23 cellular contexts compared by ENCODE assay signal in the genomic region with DNA sequence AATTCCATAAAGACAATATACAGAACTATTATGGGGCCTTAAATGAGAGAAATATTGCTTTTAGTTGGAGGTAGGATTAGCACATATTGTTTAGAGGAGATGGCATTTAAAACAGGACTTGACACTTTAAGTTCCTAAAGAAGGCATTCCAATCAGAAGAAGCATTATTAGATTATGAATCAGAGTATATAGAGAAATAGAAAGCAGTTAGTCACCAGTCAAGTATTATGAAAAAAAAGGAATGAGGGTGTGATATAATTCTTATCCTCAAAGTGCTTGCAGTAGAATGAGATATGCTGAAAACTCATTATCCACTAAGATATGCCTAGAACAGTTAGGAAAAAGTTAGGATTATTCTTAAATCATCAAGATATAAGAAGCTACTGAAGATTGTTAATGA.
A peak's percentile ranks its signal among the peaks of the same experiment; 100 is the strongest.
DNase-seq lines count a peak whose midpoint lies in the region; ATAC-seq and TF ChIP-seq lines count a peak whose summit lies in the region.
"Had no signal": no experiment of that assay in that cellular context is flagged by ENCODE, and none has a peak within 500 bp of the region (broad histone marks: within the 10 kb centered on the region; RNA-seq: fewer than 3 reads in every experiment).

No MANE protein-coding gene starts in this region.

- CTCF ChIA-PET in mammary epithelial cell (lab: Charles Lee; ENCODE audit: low non-redundant PET): interaction anchor here (0.7 kb wide), 1 partner anchor 104 kb away, joined by 4 read pairs; no protein-coding TSS in a partner anchor

- DNase-seq in ACHN (peak; percentile 13), HCEC 1CT (peak; percentile 60), mammary epithelial cell (peak; percentile 39), glomerular visceral epithelial cell (ENCODE audit: extremely low spot score) (peak; percentile 3)
- DNase-seq: activated CD4-positive, alpha-beta T cell treated with anti-CD3 and anti-CD28 coated beads for 1 hour; activated CD8-positive, alpha-beta memory T cell treated with anti-CD3 and anti-CD28 coated beads, Interleukin-2, amount 10 ng/mL, durations not matched to agents 7 days and 5 days; CD4-positive, alpha-beta T cell; cerebellar nuclear complex; gastrocnemius medialis; KG1; NCI-H1092; NCI-H2081 treated with DMSO at 0.1 percent for 48 hours; NCI-H526; nucleus accumbens; right lobe of liver; stimulated activated naive CD4-positive, alpha-beta T cell treated with Interleukin-2 at 50 U/mL for 16 hours had no signal

- BruUV-seq in mammary epithelial cell (replicated peaks; lab: Mats Ljungman, UMichigan): no TSS peak

- H3K9ac ChIP-seq in mammary epithelial cell (ENCODE audit: insufficient read depth, low read length): no peak overlapping the region

- no peak overlapping the region for H3K4me3 ChIP-seq in mammary epithelial cell (replicated peaks in 1 of 3; ENCODE audit: insufficient read depth in 1 of 3, low read depth in 2 of 3, low read length in 3 of 3)
- H3K4me3 ChIP-seq: A549, gastrocnemius medialis, HAP-1, right lobe of liver, SK-N-MC had no signal

- no peak for TF ChIP-seq CTCF in mammary epithelial cell (conservative IDR thresholded peaks at IDR 0.05 in 1 of 2, IDR thresholded peaks at IDR 0.05 in 1 of 2; ENCODE audit: extremely low read depth in 1 of 2, insufficient read depth in 1 of 2, low read depth in 1 of 2, low read length in 2 of 2)

- peaks cover 7% of the 10 kb centered on the region for H3K4me1 ChIP-seq in mammary epithelial cell (ENCODE audit: insufficient read depth, low read length)
- H3K4me1 ChIP-seq: A549, gastrocnemius medialis, HAP-1, right lobe of liver had no signal

- H4K20me1 ChIP-seq in mammary epithelial cell (ENCODE audit: insufficient read depth, low read length): no peaks in the 10 kb centered on the region

- H3K27ac ChIP-seq in mammary epithelial cell (ENCODE audit: insufficient read depth, low read depth, low read length): no peak overlapping the region
- H3K27ac ChIP-seq: A549, gastrocnemius medialis, right lobe of liver, SK-N-MC had no signal

- ATAC-seq in HG02973 (IDR thresholded peaks at IDR 0.05; ENCODE audit: unreplicated experiment): no peak
- no peak for ATAC-seq in HG02884 (IDR thresholded peaks at IDR 0.05; ENCODE audit: unreplicated experiment)
- no peak for ATAC-seq in HG03135 (IDR thresholded peaks at IDR 0.05; ENCODE audit: unreplicated experiment)
- ATAC-seq in GM21717 (IDR thresholded peaks at IDR 0.05; ENCODE audit: unreplicated experiment): no peak
- ATAC-seq: A549; activated CD8-positive, alpha-beta memory T cell treated with anti-CD3 and anti-CD28 coated beads, Interleukin-2, amount 10 ng/mL, durations not matched to agents 7 days and 5 days; gastrocnemius medialis; right lobe of liver had no signal

- H2AFZ ChIP-seq in mammary epithelial cell (ENCODE audit: low read depth, low read length): no peak overlapping the region

- no peaks in the 10 kb centered on the region for H3K36me3 ChIP-seq in mammary epithelial cell (ENCODE audit: insufficient read depth, low read length)
- H3K36me3 ChIP-seq: gastrocnemius medialis, HAP-1, right lobe of liver had no signal

- dilution Hi-C loops in mammary epithelial cell (cut with HindIII; ENCODE audit: low sequenced_read_pairs): no loop called here

- H3K4me2 ChIP-seq in mammary epithelial cell (ENCODE audit: insufficient read depth, low read depth, low read length): peak overlapping the region; percentile 31
- H3K4me2 ChIP-seq: A549 had no signal

- intact Hi-C loops in mammary epithelial cell (cut with micrococcal nuclease): no loop called here

- H3K79me2 ChIP-seq in mammary epithelial cell (ENCODE audit: insufficient read depth, low read length): no peaks in the 10 kb centered on the region

- no peaks in the 10 kb centered on the region for H3K9me3 ChIP-seq in mammary epithelial cell (replicated peaks; ENCODE audit: insufficient read depth, low read length)
- H3K9me3 ChIP-seq: A549, gastrocnemius medialis, HAP-1, right lobe of liver had no signal

- in situ Hi-C loops in ACHN (cut with HindIII; ENCODE audit: low pct_ligation_motif_present, low pct_unique_long_range_greater_than_20kb, low sequenced_read_pairs): no loop called here
- in situ Hi-C loops in mammary epithelial cell (cut with MboI; ENCODE audit: low sequenced_read_pairs in 2 of 2): no loop called here

- H3K27me3 ChIP-seq in mammary epithelial cell (ENCODE audit: insufficient read depth, low read length): no peaks in the 10 kb centered on the region
- H3K27me3 ChIP-seq: gastrocnemius medialis, right lobe of liver had no signal

Comparison
In these comparisons a context has a peak if more than half of its experiments do, and no peak if none do; other contexts are left out.
1. DNase-seq: peak in every context shown above with its lines; median percentile 60 in HCEC 1CT; 39 in mammary epithelial cell; 13 in ACHN; 3 in glomerular visceral epithelial cell.